8 cellular contexts compared by ENCODE assay signal in genomic region chr6:38973178-38974057, GRCh38.
DNase-seq lines count a peak whose midpoint lies in the region; ATAC-seq and TF ChIP-seq lines count a peak whose summit lies in the region.

No MANE protein-coding gene starts in this region.

- CTCF ChIA-PET in activated CD8-positive, alpha-beta T cell treated with anti-CD3 and anti-CD28 coated beads for 36 hours (lab: Charles Lee), result interaction anchor here (0.6 to 5.0 kb wide), 26 partner anchors 14 to 337 kb away, joined by 3 to 39 read pairs (median 4); no protein-coding TSS in a partner anchor

- H3K9me3 Mint-ChIP-seq in activated CD8-positive, alpha-beta T cell treated with anti-CD3 and anti-CD28 coated beads for 36 hours, result no peaks in the 10 kb centered on the region

- no peak overlapping the region for H3K27ac Mint-ChIP-seq in activated CD8-positive, alpha-beta T cell treated with anti-CD3 and anti-CD28 coated beads for 36 hours

- H3K4me1 Mint-ChIP-seq in activated CD8-positive, alpha-beta T cell treated with anti-CD3 and anti-CD28 coated beads for 36 hours (ENCODE audit: low read depth), result peaks cover 2% of the 10 kb centered on the region

- intact Hi-C loops in activated CD8-positive, alpha-beta T cell treated with anti-CD3 and anti-CD28 coated beads for 36 hours (cut with micrococcal nuclease), result no loop called here
- intact Hi-C loops in Right ventricle myocardium superior (cut with DNase I), result loop anchor here (5.0 to 10.0 kb wide), 2 partner anchors 111 to 329 kb away; no protein-coding TSS in a partner anchor

- POLR2A ChIA-PET in activated CD8-positive, alpha-beta T cell treated with anti-CD3 and anti-CD28 coated beads for 36 hours (lab: Charles Lee), result interaction anchor here (1.1 kb wide), 1 partner anchor 139 kb away, joined by 3 read pairs; no protein-coding TSS in a partner anchor

- H3K36me3 Mint-ChIP-seq in activated CD8-positive, alpha-beta T cell treated with anti-CD3 and anti-CD28 coated beads for 36 hours (ENCODE audit: low read depth), result no peaks in the 10 kb centered on the region

- no peak overlapping the region for H3K4me3 Mint-ChIP-seq in activated CD8-positive, alpha-beta T cell treated with anti-CD3 and anti-CD28 coated beads for 36 hours

- TF ChIP-seq CTCF in activated CD8-positive, alpha-beta T cell treated with anti-CD3 and anti-CD28 coated beads for 36 hours (IDR thresholded peaks at IDR 0.05), result peak; percentile 68

- peak; percentile 97 for ATAC-seq in activated CD8-positive, alpha-beta T cell treated with anti-CD3 and anti-CD28 coated beads for 36 hours
- peak; percentile 79 for ATAC-seq in Right ventricle myocardium superior (ENCODE audit: poor library complexity)
- ATAC-seq in HG02938 (IDR thresholded peaks at IDR 0.05; ENCODE audit: unreplicated experiment), result no peak

- H3K27me3 Mint-ChIP-seq in activated CD8-positive, alpha-beta T cell treated with anti-CD3 and anti-CD28 coated beads for 36 hours, result peaks cover 13% of the 10 kb centered on the region

- peak; percentile 48 for DNase-seq in DMS 273 treated with DMSO at 0.1 percent for 48 hours (lab: John Stamatoyannopoulos, UW)
- peak; percentile 75 for DNase-seq in H4 (ENCODE audit: low spot score)
- peak; percentile 44 for DNase-seq in NCI-H226
- peak; percentile 51 for DNase-seq in activated CD8-positive, alpha-beta T cell treated with anti-CD3 and anti-CD28 coated beads for 36 hours
- no peak for DNase-seq in Right ventricle myocardium superior
- DNase-seq in putamen (ENCODE audit: low spot score), result peak; percentile 32
- DNase-seq in activated effector memory CD4-positive, alpha-beta T cell treated with anti-CD3 and anti-CD28 coated beads, Interleukin-2, amount 50 U/mL, for 16 hours, result no peak

Comparison
In these comparisons a context has a peak if more than half of its experiments do, and no peak if none do; other contexts are left out.
1. DNase-seq: peak in DMS 273 treated with DMSO at 0.1 percent for 48 hours (single experiment), H4 (single experiment), NCI-H226 (single experiment), activated CD8-positive, alpha-beta T cell treated with anti-CD3 and anti-CD28 coated beads for 36 hours (single experiment) and putamen (single experiment); none in Right ventricle myocardium superior (single experiment) and activated effector memory CD4-positive, alpha-beta T cell treated with anti-CD3 and anti-CD28 coated beads, Interleukin-2, amount 50 U/mL, for 16 hours (single experiment).